Comparison of ENCODE assay signal across 6 cellular contexts in the genomic region with DNA sequence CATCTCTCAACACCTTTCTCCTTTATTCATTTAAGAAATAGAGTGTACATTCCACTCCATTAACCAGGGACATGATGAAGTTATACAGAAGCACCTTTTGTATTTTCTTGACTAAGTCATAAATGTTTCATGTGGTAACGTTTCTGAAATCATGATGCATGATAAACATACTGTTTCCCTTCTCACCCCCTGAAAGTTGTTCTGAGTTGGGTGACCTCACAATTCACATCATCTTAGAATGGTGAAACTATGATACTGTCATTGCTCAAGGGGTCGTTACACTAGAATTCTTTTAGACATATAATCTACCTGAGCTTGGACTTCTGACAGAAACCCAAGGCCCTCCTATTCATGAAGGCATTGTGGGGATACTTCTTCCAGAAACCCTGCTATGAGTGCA.
"Had no signal": no experiment of that assay in that cellular context is flagged by ENCODE, and none has a peak within 500 bp of the region (broad histone marks: within the 10 kb centered on the region; RNA-seq: fewer than 3 reads in every experiment).

No MANE protein-coding gene starts in this region.

- H3K9me3 Mint-ChIP-seq: GM23338, H9, IgD-negative memory B cell had no signal

- DNase-seq: H9, HCEC 1CT, KBM-7 had no signal

- H3K27ac Mint-ChIP-seq: GM23338, H9, IgD-negative memory B cell had no signal

- H3K36me3 Mint-ChIP-seq: IgD-negative memory B cell had no signal

- H3K4me3 Mint-ChIP-seq: GM23338, H9, IgD-negative memory B cell had no signal

- H3K27me3 Mint-ChIP-seq: IgD-negative memory B cell had no signal

- H3K4me1 Mint-ChIP-seq: GM23338, H9 had no signal

- ATAC-seq: GM23338, HepG2 had no signal
